ENCODE assay signal across 1 cellular context in genomic region chr5:129094924-129095797, GRCh38.
A peak's percentile ranks its signal among the peaks of the same experiment; 100 is the strongest.
TF ChIP-seq lines count a peak whose summit lies in the region.

No MANE protein-coding gene starts in this region.

TF ChIP-seq in HepG2, 621 proteins besides CTCF, POLR2A, EP300 and RAD21 (continued from another document and continues in another):
- TF ChIP-seq ZNF687 (CRISPR knock-in tag; IDR thresholded peaks at IDR 0.05) (peak; percentile 83), TCF7 (IDR thresholded peaks at IDR 0.05; ENCODE audit: low read depth) (no peak), ZNF574 (CRISPR knock-in tag; IDR thresholded peaks at IDR 0.05) (peak; percentile 82), CC2D1A (CRISPR knock-in tag; IDR thresholded peaks at IDR 0.05) (no peak), PAF1 (CRISPR knock-in tag; IDR thresholded peaks at IDR 0.05) (no peak), SOX5 (CRISPR knock-in tag; IDR thresholded peaks at IDR 0.05; ENCODE audit: borderline replicate concordance) (peak; percentile 36; the same call in 1 of the 2 replicates), DMAP1 (CRISPR knock-in tag; IDR thresholded peaks at IDR 0.05) (peak; percentile 83; the same call in 1 of the 2 replicates), JUND (CRISPR knock-in tag; IDR thresholded peaks at IDR 0.05) (0 out of 2 replicates have a peak, but pooled peaks have one; percentile 60), SPEN (CRISPR knock-in tag; IDR thresholded peaks at IDR 0.05; ENCODE audit: low read depth) (peak; percentile 86), ZNF224 (CRISPR knock-in tag; IDR thresholded peaks at IDR 0.05) (peak; percentile 68; the same call in 1 of the 2 replicates), GTF2F1 (IDR thresholded peaks at IDR 0.05; ENCODE audit: low read length) (no peak), TERF1 (CRISPR knock-in tag; IDR thresholded peaks at IDR 0.05) (no peak), THAP7 (CRISPR knock-in tag; IDR thresholded peaks at IDR 0.05) (peak; percentile 88; the same call in 1 of the 2 replicates), HNRNPH1 (optimal IDR thresholded peaks at IDR 0.05; ENCODE audit: low read depth, low read length) (peak; percentile 42), KIAA2018 (CRISPR knock-in tag; IDR thresholded peaks at IDR 0.05; ENCODE audit: borderline replicate concordance) (no peak), CHCHD3 (CRISPR knock-in tag; IDR thresholded peaks at IDR 0.05) (no peak), RFX5 (IDR thresholded peaks at IDR 0.05; ENCODE audit: low read depth, low read length) (no peak), HINFP (CRISPR knock-in tag; IDR thresholded peaks at IDR 0.05; ENCODE audit: low read depth) (peak; percentile 60; the same call in 1 of the 2 replicates), ZNF414 (CRISPR knock-in tag; IDR thresholded peaks at IDR 0.05) (peak; percentile 95; the same call in 1 of the 2 replicates), ZNF563 (CRISPR knock-in tag; IDR thresholded peaks at IDR 0.05) (peak; percentile 67; the same call in 1 of the 2 replicates), ZNF432 (CRISPR knock-in tag; IDR thresholded peaks at IDR 0.05; ENCODE audit: borderline replicate concordance) (no peak), AGO2 (optimal IDR thresholded peaks at IDR 0.05; ENCODE audit: low read depth, low read length) (peak; percentile 89), ARID5B (CRISPR knock-in tag; IDR thresholded peaks at IDR 0.05) (peak; percentile 88; the same call in 1 of the 2 replicates), THAP8 (CRISPR knock-in tag; IDR thresholded peaks at IDR 0.05; ENCODE audit: borderline replicate concordance) (no peak; the same call in 1 of the 2 replicates), ZBTB43 (CRISPR knock-in tag; conservative IDR thresholded peaks at IDR 0.05) (no peak), MLLT10 (CRISPR knock-in tag; IDR thresholded peaks at IDR 0.05) (no peak)
